23 cellular contexts compared by ENCODE assay signal in genomic region chr15:54687628-54688027, GRCh38.
A peak's percentile ranks its signal among the peaks of the same experiment; 100 is the strongest.
DNase-seq lines count a peak whose midpoint lies in the region; ATAC-seq, FAIRE-seq and TF ChIP-seq lines count a peak whose summit lies in the region.
"Had no signal": no experiment of that assay in that cellular context is flagged by ENCODE, and none has a peak within 500 bp of the region (broad histone marks: within the 10 kb centered on the region; RNA-seq: fewer than 3 reads in every experiment).

No MANE protein-coding gene starts in this region.

- intact Hi-C loops in kidney (cut with DNase I) = no loop called here
- intact Hi-C loops in Right ventricle myocardium inferior (cut with DNase I) = no loop called here

- WGBS in small intestine, 3 donors = 13 to 48% (median 26%) methylated on average over 10 of the region's 10 CpGs

- H3K27me3 ChIP-seq in RWPE2 (ENCODE audit: insufficient read depth, poor library complexity, severe bottlenecking) (peaks cover 20% of the 10 kb centered on the region), small intestine (ENCODE audit: control insufficient read depth in 2 of 2, insufficient read depth in 2 of 2, low read length in 2 of 2) (no peaks in the 10 kb centered on the region)
- H3K27me3 ChIP-seq: BLaER1 had no signal

- peak; percentile 1 for DNase-seq in NCI-H2029 treated with DMSO at 0.1 percent for 48 hours (lab: John Stamatoyannopoulos, UW)
- DNase-seq in NCI-H2029 (lab: John Stamatoyannopoulos, UW) = no peak
- DNase-seq in RWPE2 (ENCODE audit: low spot score) = no peak
- DNase-seq in kidney = no peak
- peak; percentile 49 for DNase-seq in small intestine
- no peak for DNase-seq in HPDE6-E6E7 (ENCODE audit: extremely low spot score)
- DNase-seq in Right ventricle myocardium inferior (ENCODE audit: missing footprints) = no peak
- DNase-seq: 8988T; CD8-positive, alpha-beta T cell; DMS 273 treated with DMSO at 0.1 percent for 48 hours; IMR-90; Karpas-422; NCI-H1105 treated with DMSO at 0.1 percent for 48 hours; NCI-H1694 treated with DMSO at 0.1 percent for 48 hours; NCI-H2171; NCI-H446; NCI-H69; PC-9; SHP77 had no signal

- no peaks in the 10 kb centered on the region for H3K36me3 ChIP-seq in RWPE2 (ENCODE audit: low read depth)
- H3K36me3 ChIP-seq in kidney (ENCODE audit: control insufficient read depth in 1 of 2, insufficient read depth in 2 of 2, low read length in 2 of 2) = no peaks in the 10 kb centered on the region
- H3K36me3 ChIP-seq in small intestine (ENCODE audit: control insufficient read depth in 2 of 2, insufficient read depth in 2 of 2, low read length in 2 of 2) = no peaks in the 10 kb centered on the region
- H3K36me3 ChIP-seq: BLaER1 had no signal

- no peak for FAIRE-seq in kidney (lab: Jason Lieb, UNC)
- no peak for FAIRE-seq in small intestine (lab: Jason Lieb, UNC)
- FAIRE-seq: GM12892, H1 had no signal

- H3K9ac ChIP-seq in kidney (ENCODE audit: low read length in 2 of 2) = no peak overlapping the region
- H3K9ac ChIP-seq: BLaER1 had no signal

- H3K9me3 ChIP-seq in RWPE2 (ENCODE audit: severe bottlenecking) (peaks cover 3% of the 10 kb centered on the region), kidney (ENCODE audit: control insufficient read depth in 1 of 2, low read length in 2 of 2) (no peaks in the 10 kb centered on the region), small intestine (ENCODE audit: control insufficient read depth, low read depth) (no peaks in the 10 kb centered on the region)
- H3K9me3 ChIP-seq: BLaER1 had no signal

- ATAC-seq in RWPE2 (ENCODE audit: low read depth) (no peak), Right ventricle myocardium inferior (no peak), GM21619 (IDR thresholded peaks at IDR 0.05; ENCODE audit: unreplicated experiment) (no peak)
- ATAC-seq: CD8-positive, alpha-beta T cell had no signal

- TF ChIP-seq CTCF in RWPE2 (IDR thresholded peaks at IDR 0.05; ENCODE audit: poor library complexity, severe bottlenecking) (no peak), kidney (IDR thresholded peaks at IDR 0.05; ENCODE audit: borderline replicate concordance, extremely low read depth, insufficient read depth) (no peak)

- H3K4me3 ChIP-seq in RWPE2 (ENCODE audit: severe bottlenecking) = peak overlapping the region; percentile 13
- H3K4me3 ChIP-seq in kidney (ENCODE audit: low read length in 2 of 2) = peak overlapping the region; percentile 56 to 67
- peak overlapping the region in 1 of 2 donors; percentile 28 for H3K4me3 ChIP-seq in small intestine (ENCODE audit: low read depth in 1 of 2, low read length in 2 of 2)
- H3K4me3 ChIP-seq: BLaER1, PC-9 had no signal

- H3K27ac ChIP-seq in RWPE2 (ENCODE audit: poor library complexity, severe bottlenecking) (no peak overlapping the region), kidney (ENCODE audit: low read depth in 2 of 2, low read length in 2 of 2) (no peak overlapping the region), small intestine (ENCODE audit: low read depth in 1 of 2, low read length in 1 of 2) (no peak overlapping the region)
- H3K27ac ChIP-seq: BLaER1, PC-9 had no signal

- peaks cover 3% of the 10 kb centered on the region for H3K4me1 ChIP-seq in RWPE2 (ENCODE audit: insufficient read depth, poor library complexity, severe bottlenecking)
- no peaks in the 10 kb centered on the region for H3K4me1 ChIP-seq in kidney (ENCODE audit: control insufficient read depth in 1 of 2, insufficient read depth in 1 of 2, low read depth in 1 of 2, low read length in 2 of 2)
- no peaks in the 10 kb centered on the region for H3K4me1 ChIP-seq in small intestine (ENCODE audit: control insufficient read depth in 2 of 2, insufficient read depth in 1 of 2, low read depth in 1 of 2, low read length in 1 of 2)

Comparison
In these comparisons a context has a peak if more than half of its experiments do, and no peak if none do; other contexts are left out.
1. DNase-seq: peak in NCI-H2029 treated with DMSO at 0.1 percent for 48 hours (single experiment) and small intestine (single experiment); none in NCI-H2029 (single experiment), RWPE2 (single experiment), kidney (single experiment), HPDE6-E6E7 (single experiment) and Right ventricle myocardium inferior (single experiment).